Comparison of ENCODE assay signal across 15 cellular contexts in the genomic region with DNA sequence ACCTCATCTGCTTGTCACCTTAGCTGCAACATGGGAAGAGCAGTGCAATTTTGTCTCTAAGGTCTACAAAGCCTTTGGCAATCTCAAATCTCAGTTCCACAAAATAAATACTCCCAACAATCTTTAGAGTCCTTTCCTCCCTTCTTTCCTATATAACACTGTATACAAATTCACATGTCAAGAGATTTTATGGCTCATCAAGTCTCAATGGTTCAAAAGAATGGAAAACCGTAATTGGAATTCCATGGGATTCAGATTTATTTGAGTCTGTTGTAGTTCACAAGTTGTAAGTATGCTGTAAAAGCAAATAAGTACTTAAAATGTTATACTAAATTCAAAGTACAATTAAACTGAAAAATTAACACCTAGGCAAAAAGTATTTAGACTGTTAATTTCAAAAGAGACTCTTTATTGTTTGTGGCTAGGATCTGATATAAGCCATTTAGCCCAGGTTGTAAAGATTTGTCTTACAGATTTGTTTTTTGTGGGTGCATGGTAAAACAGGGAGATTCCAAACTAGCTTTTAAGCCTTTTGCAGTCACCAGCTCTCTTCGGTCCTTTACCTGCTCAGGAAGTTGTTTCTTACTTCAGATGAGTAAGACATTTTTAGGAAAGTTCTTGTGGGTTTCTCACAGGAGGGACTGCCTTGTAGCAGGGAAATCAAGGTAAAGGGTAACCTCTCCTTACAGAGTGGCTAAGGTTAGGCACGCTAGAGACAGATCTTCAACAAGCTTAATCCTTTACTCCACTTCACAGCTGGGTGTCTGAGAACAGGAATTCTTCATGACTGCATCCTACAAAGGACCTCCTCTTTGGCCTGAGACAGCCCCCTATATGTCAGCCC. TPM values are rescaled to one million over a fixed set of nuclear protein-coding genes. Genes with fewer than 3 reads are reported as not detected.
DNase-seq lines count a peak whose midpoint lies in the region; ATAC-seq and TF ChIP-seq lines count a peak whose summit lies in the region.
"Had no signal": no experiment of that assay in that cellular context is flagged by ENCODE, and none has a peak within 500 bp of the region (broad histone marks: within the 10 kb centered on the region; RNA-seq: fewer than 3 reads in every experiment).

No MANE protein-coding gene starts in this region.

- peaks cover 0 to 3% of the 10 kb centered on the region in 2 donors for H3K36me3 Mint-ChIP-seq in activated naive CD4-positive, alpha-beta T cell treated with anti-CD3 and anti-CD28 coated beads, Interleukin-2, amount 50 U/mL, for 72 hours
- peaks cover 34% of the 10 kb centered on the region for H3K36me3 Mint-ChIP-seq in activated T-helper 1 cell treated with anti-CD3 and anti-CD28 coated beads, Interleukin-12 subunit alpha, Interleukin-12 subunit beta, Interleukin-2, Interleukin-4 antibody, amounts not matched to agents 30 ng/mL and 10 ng/mL and 1 ng/mL, durations not matched to agents 14 hours and 24 hours and 36 hours (ENCODE audit: low read depth)

- no peaks in the 10 kb centered on the region for H3K9me3 ChIP-seq in lung (ENCODE audit: control insufficient read depth in 2 of 2, insufficient read depth in 1 of 2, low read length in 1 of 2)
- H3K9me3 ChIP-seq in transverse colon, result no peaks in the 10 kb centered on the region
- H3K9me3 ChIP-seq: body of pancreas had no signal

- H3K9me3 Mint-ChIP-seq in activated naive CD4-positive, alpha-beta T cell treated with anti-CD3 and anti-CD28 coated beads, Interleukin-2, amount 50 U/mL, for 72 hours, result no peaks in the 10 kb centered on the region
- no peaks in the 10 kb centered on the region for H3K9me3 Mint-ChIP-seq in activated T-helper 1 cell treated with anti-CD3 and anti-CD28 coated beads, Interleukin-12 subunit alpha, Interleukin-12 subunit beta, Interleukin-2, Interleukin-4 antibody, amounts not matched to agents 30 ng/mL and 10 ng/mL and 1 ng/mL, durations not matched to agents 14 hours and 24 hours and 36 hours

- in situ Hi-C loops in transverse colon (cut with MboI; ENCODE audit: low pct_ligation_motif_present in 1 of 4, low pct_unique_long_range_greater_than_20kb in 1 of 4, low sequenced_read_pairs in 3 of 4) (loop anchor here in 1 of 4 donors (25.0 kb wide), 1 partner anchor 194 kb away; no protein-coding TSS in a partner anchor), ACHN (cut with HindIII; ENCODE audit: low pct_ligation_motif_present, low pct_unique_long_range_greater_than_20kb, low sequenced_read_pairs) (no loop called here)

- H3K27ac Mint-ChIP-seq in activated naive CD4-positive, alpha-beta T cell treated with anti-CD3 and anti-CD28 coated beads, Interleukin-2, amount 50 U/mL, for 72 hours, result peak overlapping the region in 1 of 2 donors; percentile 30
- H3K27ac Mint-ChIP-seq in activated T-helper 1 cell treated with anti-CD3 and anti-CD28 coated beads, Interleukin-12 subunit alpha, Interleukin-12 subunit beta, Interleukin-2, Interleukin-4 antibody, amounts not matched to agents 30 ng/mL and 10 ng/mL and 1 ng/mL, durations not matched to agents 14 hours and 24 hours and 36 hours, result peak overlapping the region; percentile 92

- intact Hi-C loops in activated T-helper 1 cell treated with anti-CD3 and anti-CD28 coated beads, Interleukin-12 subunit alpha, Interleukin-12 subunit beta, Interleukin-2, Interleukin-4 antibody, amounts not matched to agents 30 ng/mL and 10 ng/mL and 1 ng/mL, durations not matched to agents 14 hours and 24 hours and 36 hours (cut with micrococcal nuclease), result loop anchor here (1.0 to 2.0 kb wide), 2 partner anchors 8 to 205 kb away; no protein-coding TSS in a partner anchor
- intact Hi-C loops in transverse colon (cut with DNase I; ENCODE audit: low total_unique reads) (no loop called here), dorsolateral prefrontal cortex (cut with DNase I) (no loop called here)

- 87 to 93% methylated on average over 3 of the region's 3 CpGs for WGBS in lung, 2 donors
- 69 to 76% methylated on average over 3 of the region's 3 CpGs for WGBS in transverse colon (ENCODE audit: low coverage in 1 of 2), 2 donors

- H3K36me3 ChIP-seq in lung (ENCODE audit: control insufficient read depth in 2 of 2, insufficient read depth in 2 of 2, low read length in 2 of 2) (peaks cover 4 to 23% of the 10 kb centered on the region in 2 donors), transverse colon (no peaks in the 10 kb centered on the region)

- no peak for TF ChIP-seq POLR2A in transverse colon (IDR thresholded peaks at IDR 0.05)

- H3K4me1 ChIP-seq in lung (ENCODE audit: control insufficient read depth in 2 of 2, insufficient read depth in 2 of 2, low read length in 2 of 2) (peaks cover 6 to 48% of the 10 kb centered on the region in 2 donors), transverse colon (peaks cover 18 to 69% (median 48%) of the 10 kb centered on the region in 4 donors)

- ATAC-seq in activated naive CD4-positive, alpha-beta T cell treated with anti-CD3 and anti-CD28 coated beads, Interleukin-2, amount 50 U/mL, for 72 hours, result peak; percentile 59 to 62
- ATAC-seq in lung (ENCODE audit: insufficient read depth, low FRiP score), result no peak
- no peak for ATAC-seq in HG02678 (IDR thresholded peaks at IDR 0.05; ENCODE audit: unreplicated experiment)
- ATAC-seq: body of pancreas, HCT116, Right ventricle myocardium inferior had no signal

- peak overlapping the region; percentile 70 for H3K4me3 Mint-ChIP-seq in activated T-helper 1 cell treated with anti-CD3 and anti-CD28 coated beads, Interleukin-12 subunit alpha, Interleukin-12 subunit beta, Interleukin-2, Interleukin-4 antibody, amounts not matched to agents 30 ng/mL and 10 ng/mL and 1 ng/mL, durations not matched to agents 14 hours and 24 hours and 36 hours

- H3K27ac ChIP-seq in lung (ENCODE audit: low read depth in 1 of 2, low read length in 1 of 2) (peak overlapping the region; percentile 29 to 40), transverse colon (peak overlapping the region; percentile 84 to 90 (median 88)), dorsolateral prefrontal cortex (peak overlapping the region in 1 of 59 donors; percentile 49)
- H3K27ac ChIP-seq: body of pancreas had no signal

- H3K27me3 Mint-ChIP-seq in activated T-helper 1 cell treated with anti-CD3 and anti-CD28 coated beads, Interleukin-12 subunit alpha, Interleukin-12 subunit beta, Interleukin-2, Interleukin-4 antibody, amounts not matched to agents 30 ng/mL and 10 ng/mL and 1 ng/mL, durations not matched to agents 14 hours and 24 hours and 36 hours (ENCODE audit: insufficient read depth), result no peaks in the 10 kb centered on the region

- no peaks in the 10 kb centered on the region for H3K27me3 ChIP-seq in lung (ENCODE audit: control insufficient read depth, insufficient read depth)
- H3K27me3 ChIP-seq in transverse colon, result no peaks in the 10 kb centered on the region
- no peaks in the 10 kb centered on the region for H3K27me3 ChIP-seq in dorsolateral prefrontal cortex
- H3K27me3 ChIP-seq: body of pancreas had no signal

- H3K4me3 ChIP-seq in lung (no peak overlapping the region), transverse colon (no peak overlapping the region), dorsolateral prefrontal cortex (no peak overlapping the region)
- H3K4me3 ChIP-seq: body of pancreas had no signal

- peaks cover 99% of the 10 kb centered on the region for H3K4me1 Mint-ChIP-seq in activated T-helper 1 cell treated with anti-CD3 and anti-CD28 coated beads, Interleukin-12 subunit alpha, Interleukin-12 subunit beta, Interleukin-2, Interleukin-4 antibody, amounts not matched to agents 30 ng/mL and 10 ng/mL and 1 ng/mL, durations not matched to agents 14 hours and 24 hours and 36 hours (ENCODE audit: low read depth)

- no peak for DNase-seq in activated naive CD4-positive, alpha-beta T cell treated with anti-CD3 and anti-CD28 coated beads, Interleukin-2, amount 50 U/mL, for 72 hours (ENCODE audit: low spot score in 2 of 2)
- DNase-seq in activated naive CD4-positive, alpha-beta T cell (lab: John Stamatoyannopoulos, UW), result no peak
- peak; percentile 22 for DNase-seq in activated T-helper 1 cell treated with anti-CD3 and anti-CD28 coated beads, Interleukin-12 subunit alpha, Interleukin-12 subunit beta, Interleukin-2, Interleukin-4 antibody, amounts not matched to agents 30 ng/mL and 10 ng/mL and 1 ng/mL, durations not matched to agents 14 hours and 24 hours and 36 hours (ENCODE audit: low spot score)
- DNase-seq in lung (ENCODE audit: low spot score), result no peak
- no peak for DNase-seq in transverse colon
- DNase-seq in dorsolateral prefrontal cortex, result no peak
- DNase-seq in ACHN, result no peak
- DNase-seq: activated T-cell treated with anti-CD3 and anti-CD28 coated beads, Interleukin-2, amount 50 U/mL, for 1 hour; DMS 273 treated with DMSO at 0.1 percent for 48 hours; hippocampal formation; NCI-H1417 treated with DMSO at 0.1 percent for 48 hours had no signal

- no peak for TF ChIP-seq EP300 in transverse colon (IDR thresholded peaks at IDR 0.05; ENCODE audit: low read depth)

- TF ChIP-seq CTCF in lung (IDR thresholded peaks at IDR 0.05; ENCODE audit: control extremely low read depth, extremely low read depth) (no peak), transverse colon (IDR thresholded peaks at IDR 0.05) (no peak), dorsolateral prefrontal cortex (IDR thresholded peaks at IDR 0.05 in 54 of 56, conservative IDR thresholded peaks at IDR 0.05 in 2 of 56; ENCODE audit: low read depth in 1 of 56, partially characterized antibody in 56 of 56) (no peak)

RNA-seq across cellular contexts. Expression of a gene that starts 50.2 kb away (rescaled TPM):
- 10 to 100 TPM; 35.8 to 74.3 TPM for total RNA-seq in activated naive CD4-positive, alpha-beta T cell treated with anti-CD3 and anti-CD28 coated beads, Interleukin-2, amount 50 U/mL, for 72 hours
- 108 and 121 TPM in 2 replicates for total RNA-seq in activated T-helper 1 cell treated with anti-CD3 and anti-CD28 coated beads, Interleukin-12 subunit alpha, Interleukin-12 subunit beta, Interleukin-2, Interleukin-4 antibody, amounts not matched to agents 30 ng/mL and 10 ng/mL and 1 ng/mL, durations not matched to agents 14 hours and 24 hours and 36 hours
- total RNA-seq in lung (10 to 100 TPM; 12.3 to 28.9 TPM), transverse colon (10 to 100 TPM in 1 of 4 donors, 1 to 10 TPM in 3; 2.4 to 29.9 (median 5.2) TPM), dorsolateral prefrontal cortex (10 to 100 TPM; 13.7 to 69.0 (median 39.0) TPM)
- 10 to 100 TPM; 20.0 to 25.2 TPM for polyA plus RNA-seq in lung

Comparison
In these comparisons a context has a peak if more than half of its experiments do, and no peak if none do; other contexts are left out.
1. ATAC-seq: peak in activated naive CD4-positive, alpha-beta T cell treated with anti-CD3 and anti-CD28 coated beads, Interleukin-2, amount 50 U/mL, for 72 hours (2 of 2); none in lung (single experiment) and HG02678 (single experiment).